8 cellular contexts compared by ENCODE assay signal in genomic region chr9:131590907-131591844, GRCh38. TPM values are rescaled to one million over a fixed set of nuclear protein-coding genes. Genes with fewer than 3 reads are reported as not detected.
DNase-seq lines count a peak whose midpoint lies in the region; ATAC-seq and TF ChIP-seq lines count a peak whose summit lies in the region.

No MANE protein-coding gene starts in this region.

- no peak overlapping the region for H3K4me3 ChIP-seq in HCT116 (replicated peaks in 1 of 2; ENCODE audit: low read depth in 1 of 2, low read length in 2 of 2)
- no peak overlapping the region for H3K4me3 ChIP-seq in left lung

- H3K9me3 ChIP-seq in HCT116 (ENCODE audit: control insufficient read depth in 1 of 2, insufficient read depth in 1 of 2, low read depth in 1 of 2, low read length in 2 of 2) (no peaks in the 10 kb centered on the region), left lung (no peaks in the 10 kb centered on the region)

- H4K20me1 ChIP-seq in HCT116 (ENCODE audit: insufficient read depth) = no peaks in the 10 kb centered on the region

- TF ChIP-seq POLR2A in HCT116 (IDR thresholded peaks at IDR 0.05; ENCODE audit: borderline replicate concordance, extremely low read depth, insufficient read depth, insufficient read length) = no peak

- peak; percentile 98 for TF ChIP-seq RAD21 in HCT116 (IDR thresholded peaks at IDR 0.05; ENCODE audit: low read depth)

- H3K79me2 ChIP-seq in HCT116 (ENCODE audit: insufficient read depth, low read length) = no peaks in the 10 kb centered on the region

- no peak overlapping the region for H2AFZ ChIP-seq in HCT116 (ENCODE audit: low read depth, low read length, poor library complexity, severe bottlenecking)

- DNase-seq in C1 segment of cervical spinal cord (lab: John Stamatoyannopoulos, UW) = peak in 11 of 14 donors; percentile 21 to 75 (median 46)
- DNase-seq in HCT116 (ENCODE audit: low read depth, low spot score) = peak; percentile 33
- DNase-seq in NCI-H510A (lab: John Stamatoyannopoulos, UW) = peak; percentile 84
- DNase-seq in activated CD4-positive, alpha-beta T cell treated with anti-CD3 and anti-CD28 coated beads for 48 hours = peak; percentile 85
- peak; percentile 84 for DNase-seq in cerebellum (ENCODE audit: low spot score)
- DNase-seq in left lung = peak; percentile 85 to 96
- peak; percentile 67 to 73 for DNase-seq in stimulated activated CD4-positive, alpha-beta T cell treated with anti-CD3 and anti-CD28 coated beads, Interleukin-4, amount 100 ng/mL, for 48 hours (ENCODE audit: low read depth in 2 of 2)

- no peaks in the 10 kb centered on the region for H3K27me3 ChIP-seq in HCT116 (ENCODE audit: insufficient read depth, low read length)
- no peaks in the 10 kb centered on the region for H3K27me3 ChIP-seq in left lung

- ATAC-seq in HCT116 = peak; percentile 96
- ATAC-seq in left lung = peak; percentile 96
- ATAC-seq in GM18498 (IDR thresholded peaks at IDR 0.05; ENCODE audit: unreplicated experiment) = no peak

- TF ChIP-seq CTCF in HCT116 (IDR thresholded peaks at IDR 0.05 in 2 of 3, conservative IDR thresholded peaks at IDR 0.05 in 1 of 3; ENCODE audit: borderline replicate concordance in 1 of 3, insufficient read depth in 1 of 3, low read depth in 2 of 3, low read length in 2 of 3) (peak; percentile 78 to 99 (median 81)), left lung (IDR thresholded peaks at IDR 0.05) (peak; percentile 68 to 82)

- H3K4me2 ChIP-seq in HCT116 (ENCODE audit: low read length) = no peak overlapping the region

- no TSS peak for BruUV-seq in HCT116 (replicated peaks; lab: Mats Ljungman, UMichigan)

- CTCF ChIA-PET in HCT116 (lab: Charles Lee) = interaction anchor here (0.6 to 1.3 kb wide), 11 partner anchors 10 to 174 kb away, joined by 3 to 9 read pairs (median 4); no protein-coding TSS in a partner anchor

- intact Hi-C loops in HCT116 (cut with micrococcal nuclease) (loop anchor here (1.0 kb wide), 2 partner anchors 149 to 156 kb away; partner anchors contain the start of gene RAPGEF1), left lung (cut with DNase I) (loop anchor here (2.0 to 10.0 kb wide), 2 partner anchors 150 to 154 kb away; partner anchors contain the start of gene RAPGEF1 (in 2 of the 2))

- RAD21 ChIA-PET in HCT116 (lab: Charles Lee; ENCODE audit: low non-redundant PET in 1 of 2, low total read pairs in 2 of 2, uncharacterized antibody in 2 of 2, unreplicated experiment in 2 of 2) = no interaction called here

- no peaks in the 10 kb centered on the region for H3K9me2 ChIP-seq in HCT116 (ENCODE audit: insufficient read depth)

- POLR2A ChIA-PET in HCT116 (lab: Charles Lee) = no interaction called here

- H3K9ac ChIP-seq in HCT116 (ENCODE audit: low read length) = no peak overlapping the region

- H3K4me1 ChIP-seq in HCT116 (ENCODE audit: control insufficient read depth in 1 of 2, insufficient read depth in 2 of 2, low read length in 2 of 2) (no peaks in the 10 kb centered on the region), left lung (peaks cover 0 to 52% of the 10 kb centered on the region in 2 donors)

- H3K36me3 ChIP-seq in HCT116 (ENCODE audit: control insufficient read depth in 1 of 2, insufficient read depth in 2 of 2, low read length in 2 of 2) = no peaks in the 10 kb centered on the region
- H3K36me3 ChIP-seq in left lung = peaks cover 0 to 83% of the 10 kb centered on the region in 2 donors

- H3K27ac ChIP-seq in HCT116 (ENCODE audit: low read depth, low read length) = no peak overlapping the region
- no peak overlapping the region for H3K27ac ChIP-seq in left lung

TF ChIP-seq in HCT116, 20 proteins besides CTCF, POLR2A, EP300 and RAD21:
- no peak for TF ChIP-seq TCF7L2 (IDR thresholded peaks at IDR 0.05; ENCODE audit: borderline replicate concordance, extremely low read depth, insufficient read depth, insufficient read length)
- TF ChIP-seq POLR2AphosphoS5 (IDR thresholded peaks at IDR 0.05; ENCODE audit: low read depth, low read length) = no peak
- no peak for TF ChIP-seq ZFX (IDR thresholded peaks at IDR 0.05)
- TF ChIP-seq SIN3A (IDR thresholded peaks at IDR 0.05; ENCODE audit: low read depth) = no peak
- TF ChIP-seq EZH2 (IDR thresholded peaks at IDR 0.05) = no peak
- TF ChIP-seq FOSL1 (IDR thresholded peaks at IDR 0.05; ENCODE audit: low read depth) = no peak
- no peak for TF ChIP-seq YY1 (IDR thresholded peaks at IDR 0.05; ENCODE audit: extremely low read depth, insufficient replicate concordance, low read depth, low read length)
- no peak for TF ChIP-seq ZNF274 (IDR thresholded peaks at IDR 0.05; ENCODE audit: low read depth, low read length)
- no peak for TF ChIP-seq ATF3 (IDR thresholded peaks at IDR 0.05)
- no peak for TF ChIP-seq EZH2phosphoT487 (IDR thresholded peaks at IDR 0.05; ENCODE audit: borderline replicate concordance)
- TF ChIP-seq EGR1 (IDR thresholded peaks at IDR 0.05; ENCODE audit: low read depth) = no peak
- TF ChIP-seq JUND (IDR thresholded peaks at IDR 0.05) = no peak
- TF ChIP-seq REST (IDR thresholded peaks at IDR 0.05; ENCODE audit: low read depth) = no peak
- TF ChIP-seq SP1 (IDR thresholded peaks at IDR 0.05; ENCODE audit: low read depth) = no peak
- TF ChIP-seq CBX3 (IDR thresholded peaks at IDR 0.05; ENCODE audit: low read depth) = no peak
- no peak for TF ChIP-seq SRF (IDR thresholded peaks at IDR 0.05; ENCODE audit: low read depth)

RNA-seq across cellular contexts. Expression of gene PRRT1B, which starts 45.9 kb away (rescaled TPM):
- total RNA-seq in HCT116 (2021; ENCODE audit: unreplicated experiment) = not detected
- 0.10 TPM in 1 of 2 replicates, not detected in the other for polyA plus RNA-seq in HCT116 (2012)
- not detected for total RNA-seq in cerebellum
- 1 to 10 TPM; 2.1 to 3.6 TPM for total RNA-seq in left lung

Comparison
In these comparisons a context has a peak if more than half of its experiments do, and no peak if none do; other contexts are left out.
1. DNase-seq: peak in every context shown above with its lines; median percentile 90 in left lung; 85 in activated CD4-positive, alpha-beta T cell treated with anti-CD3 and anti-CD28 coated beads for 48 hours; 84 in NCI-H510A; 84 in cerebellum; 70 in stimulated activated CD4-positive, alpha-beta T cell treated with anti-CD3 and anti-CD28 coated beads, Interleukin-4, amount 100 ng/mL, for 48 hours; 46 in C1 segment of cervical spinal cord; 33 in HCT116.